In genomic region chr2:47499621-47500309, GRCh38 we compare ENCODE assay signal across 22 cellular contexts.
"Had no signal": no experiment of that assay in that cellular context is flagged by ENCODE, and none has a peak within 500 bp of the region (broad histone marks: within the 10 kb centered on the region; RNA-seq: fewer than 3 reads in every experiment).

No MANE protein-coding gene starts in this region.

- DNase-seq: activated CD4-positive, alpha-beta memory T cell treated with anti-CD3 and anti-CD28 coated beads for 36 hours; activated CD4-positive, alpha-beta T cell treated with anti-CD3 and anti-CD28 coated beads for 36 hours; activated effector memory CD4-positive, alpha-beta T cell treated with Interleukin-2 at 50 U/mL for 16 hours; activated naive CD4-positive, alpha-beta T cell treated with anti-CD3 and anti-CD28 coated beads, Interleukin-2, amount 10 ng/mL, durations not matched to agents 7 days and 5 days; activated T-cell treated with anti-CD3 and anti-CD28 coated beads, Interleukin-2, amount 50 U/mL, for 48 hours; effector CD4-positive, alpha-beta T cell; heart left ventricle; kidney glomerular epithelial cell; left ventricle myocardium inferior; right cardiac atrium; small intestine; stimulated activated CD4-positive, alpha-beta T cell treated with anti-CD3 and anti-CD28 coated beads, Interleukin-15, amount 100 ng/mL, for 24 hours; stimulated activated CD4-positive, alpha-beta T cell treated with anti-CD3 and anti-CD28 coated beads, Interleukin-2, amount 100 ng/mL, for 48 hours; stomach; trophoblast cell had no signal

- H3K27ac ChIP-seq: esophagus muscularis mucosa, gastroesophageal sphincter, heart left ventricle, left ventricle myocardium inferior, prostate gland, stomach, vagina had no signal

- H3K36me3 ChIP-seq: esophagus muscularis mucosa, gastroesophageal sphincter, heart left ventricle, left ventricle myocardium inferior, prostate gland, vagina had no signal

- FAIRE-seq: bronchial epithelial cell, endothelial cell of umbilical vein, small intestine had no signal

- ATAC-seq: activated CD4-positive, alpha-beta T cell treated with anti-CD3 and anti-CD28 coated beads for 36 hours; gastroesophageal sphincter; heart left ventricle; right cardiac atrium; WTC11 had no signal

- H3K4me3 Mint-ChIP-seq: activated CD4-positive, alpha-beta memory T cell treated with anti-CD3 and anti-CD28 coated beads for 36 hours; activated CD4-positive, alpha-beta T cell treated with anti-CD3 and anti-CD28 coated beads for 36 hours; activated naive CD4-positive, alpha-beta T cell treated with anti-CD3 and anti-CD28 coated beads, Interleukin-2, amount 10 ng/mL, durations not matched to agents 7 days and 5 days; WTC11 had no signal

- H3K4me1 ChIP-seq: esophagus muscularis mucosa, gastroesophageal sphincter, heart left ventricle, left ventricle myocardium inferior, prostate gland, stomach, vagina had no signal

- H3K27me3 ChIP-seq: gastroesophageal sphincter, heart left ventricle, stomach, vagina had no signal

- H3K9me3 ChIP-seq: prostate gland, vagina had no signal

- H3K27me3 Mint-ChIP-seq: activated CD4-positive, alpha-beta T cell treated with anti-CD3 and anti-CD28 coated beads for 36 hours had no signal

- H3K27ac Mint-ChIP-seq: activated CD4-positive, alpha-beta memory T cell treated with anti-CD3 and anti-CD28 coated beads for 36 hours; activated CD4-positive, alpha-beta T cell treated with anti-CD3 and anti-CD28 coated beads for 36 hours; activated naive CD4-positive, alpha-beta T cell treated with anti-CD3 and anti-CD28 coated beads, Interleukin-2, amount 10 ng/mL, durations not matched to agents 7 days and 5 days; WTC11 had no signal

- H3K4me3 ChIP-seq: esophagus muscularis mucosa, gastroesophageal sphincter, heart left ventricle, left ventricle myocardium inferior, prostate gland, stomach, vagina had no signal
